Comparison of ENCODE assay signal across 10 cellular contexts in genomic region chr10:71218046-71218832, GRCh38. TPM values are rescaled to one million over a fixed set of nuclear protein-coding genes. Genes with fewer than 3 reads are reported as not detected.
DNase-seq lines count a peak whose midpoint lies in the region; ATAC-seq, FAIRE-seq and TF ChIP-seq lines count a peak whose summit lies in the region.
"Had no signal": no experiment of that assay in that cellular context is flagged by ENCODE, and none has a peak within 500 bp of the region (broad histone marks: within the 10 kb centered on the region; RNA-seq: fewer than 3 reads in every experiment).

No MANE protein-coding gene starts in this region.

- no peaks in the 10 kb centered on the region for H3K36me3 Mint-ChIP-seq in activated CD4-positive, alpha-beta memory T cell treated with anti-CD3 and anti-CD28 coated beads, Interleukin-2, amount 10 ng/mL, durations not matched to agents 7 days and 5 days (ENCODE audit: low read depth)
- H3K36me3 Mint-ChIP-seq in activated CD4-positive, alpha-beta memory T cell treated with anti-CD3 and anti-CD28 coated beads for 36 hours, result no peaks in the 10 kb centered on the region

- no peaks in the 10 kb centered on the region for H3K9me3 ChIP-seq in K562 (replicated peaks; ENCODE audit: control insufficient read depth, insufficient read depth, low read depth, low read length)
- no peaks in the 10 kb centered on the region for H3K9me3 ChIP-seq in upper lobe of left lung
- H3K9me3 ChIP-seq: Peyer's patch had no signal

- H3K27ac ChIP-seq in K562 (ENCODE audit: extremely low read depth, low read depth, low read length) (no peak overlapping the region), layer of hippocampus (ENCODE audit: low read depth, low read length) (peak overlapping the region; percentile 68), upper lobe of left lung (peak overlapping the region in 1 of 4 donors; percentile 50)

- CTCF ChIA-PET in activated CD4-positive, alpha-beta memory T cell treated with anti-CD3 and anti-CD28 coated beads, Interleukin-2, amount 10 ng/mL, durations not matched to agents 7 days and 5 days (lab: Charles Lee), result no interaction called here
- CTCF ChIA-PET in activated CD4-positive, alpha-beta memory T cell treated with anti-CD3 and anti-CD28 coated beads for 36 hours (lab: Charles Lee), result no interaction called here
- CTCF ChIA-PET in K562 (lab: Yijun Ruan, JAX; ENCODE audit: low intra/inter-chr PET ratio), result no interaction called here

- H3K9ac ChIP-seq in K562 (ENCODE audit: insufficient read depth in 1 of 2, low read depth in 2 of 2, low read length in 2 of 2), result no peak overlapping the region

- intact Hi-C loops in activated CD4-positive, alpha-beta memory T cell treated with anti-CD3 and anti-CD28 coated beads for 36 hours (cut with micrococcal nuclease), result no loop called here
- intact Hi-C loops in K562 (cut with micrococcal nuclease), result no loop called here

- H3K4me1 Mint-ChIP-seq in activated CD4-positive, alpha-beta memory T cell treated with anti-CD3 and anti-CD28 coated beads, Interleukin-2, amount 10 ng/mL, durations not matched to agents 7 days and 5 days, result peaks cover 2% of the 10 kb centered on the region
- peaks cover 7% of the 10 kb centered on the region for H3K4me1 Mint-ChIP-seq in activated CD4-positive, alpha-beta memory T cell treated with anti-CD3 and anti-CD28 coated beads for 36 hours (ENCODE audit: low read depth)

- H3K27me3 ChIP-seq in K562 (ENCODE audit: control insufficient read depth in 2 of 2, insufficient read depth in 2 of 2, low read length in 2 of 2) (peaks cover 5 to 47% of the 10 kb centered on the region in 2 experiments; a peak in 4 of 5 replicates), layer of hippocampus (ENCODE audit: control insufficient read depth, insufficient read depth, low read length) (no peaks in the 10 kb centered on the region), upper lobe of left lung (no peaks in the 10 kb centered on the region)
- H3K27me3 ChIP-seq: Peyer's patch had no signal

- no peak for ATAC-seq in K562
- ATAC-seq in upper lobe of left lung (ENCODE audit: low FRiP score in 2 of 2), result no peak

- H4K20me1 ChIP-seq in K562 (replicated peaks; ENCODE audit: control insufficient read depth, insufficient read depth, low read length), result peaks cover 35% of the 10 kb centered on the region

- no peaks in the 10 kb centered on the region for H3K9me3 Mint-ChIP-seq in activated CD4-positive, alpha-beta memory T cell treated with anti-CD3 and anti-CD28 coated beads, Interleukin-2, amount 10 ng/mL, durations not matched to agents 7 days and 5 days
- H3K9me3 Mint-ChIP-seq in activated CD4-positive, alpha-beta memory T cell treated with anti-CD3 and anti-CD28 coated beads for 36 hours, result no peaks in the 10 kb centered on the region

- no peaks in the 10 kb centered on the region for H3K79me2 ChIP-seq in K562 (ENCODE audit: control insufficient read depth, insufficient read depth, low read length)

- no peak for TF ChIP-seq CTCF in K562 (IDR thresholded peaks at IDR 0.05 in 2 of 3, conservative IDR thresholded peaks at IDR 0.05 in 1 of 3; ENCODE audit: insufficient read depth in 2 of 3, low read depth in 1 of 3, low read length in 3 of 3)
- no peak for TF ChIP-seq CTCF in upper lobe of left lung (IDR thresholded peaks at IDR 0.05)

- no peak overlapping the region for H3K27ac Mint-ChIP-seq in activated CD4-positive, alpha-beta memory T cell treated with anti-CD3 and anti-CD28 coated beads, Interleukin-2, amount 10 ng/mL, durations not matched to agents 7 days and 5 days
- no peak overlapping the region for H3K27ac Mint-ChIP-seq in activated CD4-positive, alpha-beta memory T cell treated with anti-CD3 and anti-CD28 coated beads for 36 hours

- H3K4me3 ChIP-seq in K562, result no peak overlapping the region
- peak overlapping the region in 3 of 4 donors; percentile 47 to 58 (median 54) for H3K4me3 ChIP-seq in upper lobe of left lung

- no peak for TF ChIP-seq POLR2A in K562 (conservative IDR thresholded peaks at IDR 0.05)
- TF ChIP-seq POLR2A in upper lobe of left lung (IDR thresholded peaks at IDR 0.05), result no peak

- in situ Hi-C loops in K562 (cut with MboI), result no loop called here

- FAIRE-seq in K562 (lab: Jason Lieb, UNC), result no peak

- POLR2A ChIA-PET in activated CD4-positive, alpha-beta memory T cell treated with anti-CD3 and anti-CD28 coated beads, Interleukin-2, amount 10 ng/mL, durations not matched to agents 7 days and 5 days (lab: Charles Lee), result no interaction called here
- POLR2A ChIA-PET in activated CD4-positive, alpha-beta memory T cell treated with anti-CD3 and anti-CD28 coated beads for 36 hours (lab: Charles Lee), result no interaction called here
- POLR2A ChIA-PET in K562 (lab: Yijun Ruan, JAX), result interaction anchor here (0.6 to 2.7 kb wide), 8 partner anchors 8 to 1551 kb away, joined by 3 to 14 read pairs (median 3); no protein-coding TSS in a partner anchor

- no peak overlapping the region for H2AFZ ChIP-seq in K562 (ENCODE audit: low read depth, low read length)

- TF ChIP-seq EP300 in K562 (IDR thresholded peaks at IDR 0.05; ENCODE audit: low read length) (no peak), upper lobe of left lung (IDR thresholded peaks at IDR 0.05) (no peak)

- peak overlapping the region; percentile 13 for H3K4me3 Mint-ChIP-seq in activated CD4-positive, alpha-beta memory T cell treated with anti-CD3 and anti-CD28 coated beads, Interleukin-2, amount 10 ng/mL, durations not matched to agents 7 days and 5 days
- H3K4me3 Mint-ChIP-seq in activated CD4-positive, alpha-beta memory T cell treated with anti-CD3 and anti-CD28 coated beads for 36 hours, result no peak overlapping the region

- 41% methylated on average over 5 of the region's 5 CpGs for WGBS in K562 (ENCODE audit: insufficient coverage, low coverage, missing lambda C conversion rate)
- WGBS in upper lobe of left lung, 2 donors, result 73 to 80% methylated on average over 4 to 5 of the region's 5 CpGs

- H3K36me3 ChIP-seq in K562 (ENCODE audit: control insufficient read depth, insufficient read depth, low read length), result no peaks in the 10 kb centered on the region
- H3K36me3 ChIP-seq in upper lobe of left lung, result no peaks in the 10 kb centered on the region
- H3K36me3 ChIP-seq: Peyer's patch had no signal

- DNase-seq in activated CD4-positive, alpha-beta memory T cell treated with anti-CD3 and anti-CD28 coated beads, Interleukin-2, amount 10 ng/mL, durations not matched to agents 7 days and 5 days, result no peak
- DNase-seq in activated CD4-positive, alpha-beta memory T cell treated with anti-CD3 and anti-CD28 coated beads for 36 hours, result no peak
- DNase-seq in K562 (ENCODE audit: extremely low read depth in 1 of 4, low spot score in 3 of 4) (peak in 2 of 4 experiments; percentile 29 to 37), upper lobe of left lung (no peak), SIG-M5 treated with dmso at 0.1 percent for 504 hours (lab: John Stamatoyannopoulos, UW; ENCODE audit: unreplicated experiment) (no peak), UCSD-AML1 (lab: John Stamatoyannopoulos, UW; ENCODE audit: unreplicated experiment) (no peak)
- no peak for DNase-seq in activated CD4-positive, alpha-beta T cell treated with anti-CD3 and anti-CD28 coated beads for 4 hours
- DNase-seq: DND-41 had no signal

- no peak for TF ChIP-seq RAD21 in K562 (CRISPR knock-in tag; conservative IDR thresholded peaks at IDR 0.05 in 1 of 2, IDR thresholded peaks at IDR 0.05 in 1 of 2)

- no peaks in the 10 kb centered on the region for H3K9me1 ChIP-seq in K562 (ENCODE audit: control insufficient read depth, insufficient read depth, low read length)

- H3K4me2 ChIP-seq in K562 (ENCODE audit: insufficient read depth, low read length), result no peak overlapping the region

- BruUV-seq in K562 (replicated peaks; lab: Mats Ljungman, UMichigan), result no TSS peak

- H3K27me3 Mint-ChIP-seq in activated CD4-positive, alpha-beta memory T cell treated with anti-CD3 and anti-CD28 coated beads, Interleukin-2, amount 10 ng/mL, durations not matched to agents 7 days and 5 days, result peaks cover 51% of the 10 kb centered on the region
- H3K27me3 Mint-ChIP-seq in activated CD4-positive, alpha-beta memory T cell treated with anti-CD3 and anti-CD28 coated beads for 36 hours, result peaks cover 49% of the 10 kb centered on the region

- peaks cover 11 to 22% of the 10 kb centered on the region in 2 experiments for H3K4me1 ChIP-seq in K562 (replicated peaks in 1 of 2; ENCODE audit: control insufficient read depth in 2 of 2, insufficient read depth in 2 of 2, low read length in 2 of 2)
- H3K4me1 ChIP-seq in upper lobe of left lung, result peaks cover 22 to 35% (median 30%) of the 10 kb centered on the region in 4 donors

RNA-seq across cellular contexts. Expression of gene UNC5B, which starts 5.9 kb away (rescaled TPM):
- not detected for total RNA-seq in activated CD4-positive, alpha-beta memory T cell treated with anti-CD3 and anti-CD28 coated beads, Interleukin-2, amount 10 ng/mL, durations not matched to agents 7 days and 5 days
- total RNA-seq in activated CD4-positive, alpha-beta memory T cell treated with anti-CD3 and anti-CD28 coated beads for 36 hours, result under 1 TPM in 1 of 2 experiments, not detected in 1; 0.02 TPM
- total RNA-seq in K562 (2011; cell fraction: chromatin; rRNA removed; ENCODE audit: low replicate concordance), result 1.5 and 4.5 TPM in 2 replicates
- total RNA-seq in K562 (2011; cell fraction: nucleolus; rRNA removed), result 3.7 and 5.2 TPM in 2 replicates
- total RNA-seq in K562 (2011; cell fraction: nucleoplasm; rRNA removed), result 3.3 and 3.7 TPM in 2 replicates
- total RNA-seq in K562 (2014; rRNA removed) (5.0 and 6.5 TPM in 2 replicates), K562 (2014; rRNA removed; fragmentation: Illumina TruSeq; extraction: Trizol) (1.7 and 2.1 TPM in 2 replicates), K562 (2015; rRNA removed; fragmentation: Illumina TruSeq; extraction: Trizol) (2.0 and 2.5 TPM in 2 replicates), K562 (2021) (7.6 and 8.4 TPM in 2 replicates), upper lobe of left lung (10 to 100 TPM in 4 of 6 donors, 1 to 10 TPM in 2; 8.4 to 27.7 (median 20.5) TPM)
- polyA plus RNA-seq in K562 (2011; rRNA removed) (1.1 and 1.9 TPM in 2 replicates), K562 (2014; fragmentation: Illumina TruSeq; extraction: Trizol) (5.4 and 7.2 TPM in 2 replicates), K562 (2014; fragmentation: Nextera tagmentation; extraction: Ambion mirVana) (under 1 TPM; 0.10 to 0.11 TPM), K562 (2014; rRNA removed) (5.7 TPM in 2 replicates)
- polyA plus RNA-seq in K562 (2011; cell fraction: cytosol; rRNA removed), result 1.7 and 2.5 TPM in 2 replicates
- 4.6 and 5.8 TPM in 2 replicates for polyA plus RNA-seq in K562 (2011; cell fraction: nucleus; rRNA removed)
- polyA plus RNA-seq in K562 (2012), result 7.0 and 71.7 TPM in 2 replicates
- 0.57 and 0.95 TPM in 2 replicates for polyA minus RNA-seq in K562 (2011; rRNA and poly(A)+ RNA removed)
- polyA minus RNA-seq in K562 (2011; cell fraction: cytosol; rRNA and poly(A)+ RNA removed), result 1.2 and 1.5 TPM in 2 replicates
- polyA minus RNA-seq in K562 (2011; cell fraction: nucleus; rRNA and poly(A)+ RNA removed), result 1.1 and 1.3 TPM in 2 replicates
